ENCODE assay signal across 30 cellular contexts in genomic region chr6:2464641-2465040, GRCh38.
"Had no signal": no experiment of that assay in that cellular context is flagged by ENCODE, and none has a peak within 500 bp of the region (broad histone marks: within the 10 kb centered on the region; RNA-seq: fewer than 3 reads in every experiment).

No MANE protein-coding gene starts in this region.

- H3K9me3 ChIP-seq: adrenal gland, ascending aorta, body of pancreas, breast epithelium had no signal

- H3K4me1 ChIP-seq: adrenal gland, ascending aorta, body of pancreas, breast epithelium had no signal

- DNase-seq: activated effector memory CD4-positive, alpha-beta T cell treated with anti-CD3 and anti-CD28 coated beads, Interleukin-2, amount 50 U/mL, for 16 hours; activated effector memory CD4-positive, alpha-beta T cell treated with Interleukin-2 at 50 U/mL for 16 hours; activated gamma-delta T cell; activated gamma-delta T cell treated with Interleukin-2 at 50 U/mL for 16 hours; activated naive CD4-positive, alpha-beta T cell; activated naive CD4-positive, alpha-beta T cell treated with anti-CD3 and anti-CD28 coated beads for 36 hours; activated naive CD4-positive, alpha-beta T cell treated with anti-CD3 and anti-CD28 coated beads, Interleukin-2, amount 10 ng/mL, durations not matched to agents 7 days and 5 days; activated naive CD4-positive, alpha-beta T cell treated with anti-CD3 and anti-CD28 coated beads, Interleukin-2, amount 50 U/mL, for 16 hours; activated naive CD4-positive, alpha-beta T cell treated with Interleukin-2 at 50 U/mL for 16 hours; activated naive CD8-positive, alpha-beta T cell treated with anti-CD3 and anti-CD28 coated beads for 36 hours; activated naive CD8-positive, alpha-beta T cell treated with anti-CD3 and anti-CD28 coated beads, Interleukin-2, amount 10 ng/mL, durations not matched to agents 7 days and 5 days; activated naive CD8-positive, alpha-beta T cell treated with anti-CD3 and anti-CD28 coated beads, Interleukin-2, amount 50 U/mL, for 24 hours; activated T-cell treated with anti-CD3 and anti-CD28 coated beads, Interleukin-2, amount 50 U/mL, for 4 hours; activated T-cell treated with anti-CD3 and anti-CD28 coated beads, Interleukin-2, amount 50 U/mL, for 48 hours; activated T-cell treated with anti-CD3 and anti-CD28 coated beads, Interleukin-2, amount 50 U/mL, for 72 hours; adrenal gland; amniotic stem cell; amygdala; anterior cingulate cortex; aorta; body of pancreas; brain microvascular endothelial cell; caudate nucleus; central memory CD4-positive, alpha-beta T cell; cerebellar nuclear complex had no signal

- H3K36me3 ChIP-seq: adrenal gland, ascending aorta, brain microvascular endothelial cell, breast epithelium, cardiac muscle cell had no signal

- H3K27ac ChIP-seq: adrenal gland, ascending aorta, body of pancreas, brain microvascular endothelial cell, breast epithelium, cardiac muscle cell had no signal

- H3K27me3 ChIP-seq: adrenal gland, ascending aorta, body of pancreas, brain microvascular endothelial cell, breast epithelium had no signal

- ATAC-seq: activated naive CD4-positive, alpha-beta T cell treated with anti-CD3 and anti-CD28 coated beads, Interleukin-2, amount 50 U/mL, for 72 hours; activated naive CD8-positive, alpha-beta T cell treated with anti-CD3 and anti-CD28 coated beads, Interleukin-2, amount 50 U/mL, for 24 hours; activated T-cell treated with anti-CD3 and anti-CD28 coated beads, Interleukin-2, amount 50 U/mL, for 4 hours; activated T-cell treated with anti-CD3 and anti-CD28 coated beads, Interleukin-2, amount 50 U/mL, for 72 hours; activated T-helper 17 cell treated with anti-CD3 and anti-CD28 coated beads, Interleukin-2, amount 50 U/mL, for 72 hours; body of pancreas had no signal

- H3K4me3 ChIP-seq: adrenal gland, ascending aorta, body of pancreas, breast epithelium, cardiac muscle cell had no signal
